In the genomic region with DNA sequence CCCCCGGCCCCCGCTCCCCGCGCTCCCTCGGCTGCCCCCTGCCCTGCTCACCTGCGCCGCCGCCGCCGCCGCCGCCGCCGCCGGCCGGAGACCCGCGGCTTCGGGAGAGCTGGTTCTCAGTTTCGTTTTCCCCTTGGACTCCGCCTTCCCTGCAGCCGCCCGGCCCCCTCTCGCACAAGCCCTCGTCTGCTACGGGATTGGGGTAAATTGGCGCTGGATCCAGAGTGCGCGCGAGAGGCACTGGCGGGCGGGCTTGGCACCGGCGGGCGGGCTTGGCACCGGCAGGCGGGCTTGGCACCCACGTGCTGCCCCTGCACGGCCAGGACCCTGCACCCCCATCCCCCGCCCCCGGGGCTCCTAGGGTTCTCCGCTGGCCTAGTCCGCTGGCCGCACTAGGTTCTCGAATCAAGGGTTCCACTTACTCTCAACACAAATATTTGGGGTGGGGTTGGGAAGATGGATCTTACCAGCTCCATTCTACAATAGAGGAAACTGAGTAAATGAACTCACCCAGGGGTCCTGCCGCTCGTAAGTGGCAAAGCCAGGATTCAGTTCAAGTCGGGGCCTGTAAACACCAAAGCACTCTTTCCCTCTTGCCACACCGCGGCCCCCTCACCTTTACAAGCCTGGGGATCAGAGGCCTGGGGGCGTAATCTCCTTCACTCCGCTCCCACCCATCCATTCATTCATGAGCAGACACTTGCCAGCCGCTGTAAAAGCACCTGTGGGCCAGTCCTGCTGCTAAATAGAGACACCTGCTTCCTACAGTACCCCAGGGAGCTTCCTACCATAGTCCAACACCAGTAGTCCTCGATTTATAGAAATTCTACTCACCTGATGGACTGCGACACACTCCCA, we compare ENCODE assay signal across 8 cellular contexts. TPM values are rescaled to one million over a fixed set of nuclear protein-coding genes. Genes with fewer than 3 reads are reported as not detected.
DNase-seq lines count a peak whose midpoint lies in the region; ATAC-seq and TF ChIP-seq lines count a peak whose summit lies in the region.

Gene EIF2AK2, minus strand, starts transcription at position 124 of the 858 bp plus-strand sequence. CDS start 9,174 bp downstream, outside the sequence.

- H3K4me3 Mint-ChIP-seq in brain: peak within 1 kb of the TSS; percentile 85 to 93 (median 92)

- H3K36me3 Mint-ChIP-seq in brain: peaks cover 33% of the 10 kb centered on the region

- H3K9me3 Mint-ChIP-seq in brain: peaks cover 5 to 21% (median 6%) of the 10 kb centered on the region in 5 experiments

- H3K27me3 Mint-ChIP-seq in brain: peaks cover 3% of the 10 kb centered on the region

- H3K4me1 Mint-ChIP-seq in brain: peaks cover 24% of the 10 kb centered on the region

- DNase-seq in A172 (ENCODE audit: low spot score) (peak; percentile 84), NCI-H2107 treated with DMSO at 0.1 percent for 48 hours (lab: John Stamatoyannopoulos, UW; ENCODE audit: unreplicated experiment) (peak; percentile 83), UCSD-AML1 (lab: John Stamatoyannopoulos, UW; ENCODE audit: unreplicated experiment) (peak; percentile 85), skeletal muscle cell (ENCODE audit: low read depth) (peak; percentile 58)

- peak within 1 kb of the TSS; percentile 94 to 98 (median 95) for H3K27ac Mint-ChIP-seq in brain

- peak; percentile 82 for ATAC-seq in GM18858 (IDR thresholded peaks at IDR 0.05; ENCODE audit: unreplicated experiment)
- ATAC-seq in HG03064 (IDR thresholded peaks at IDR 0.05; ENCODE audit: low read depth, unreplicated experiment): peak; percentile 68

- H3K4me3 ChIP-seq in iPS-11a (ENCODE audit: low read depth, low read length) (peak within 1 kb of the TSS; percentile 60), skeletal muscle cell (ENCODE audit: low read depth, low read length) (peak within 1 kb of the TSS; percentile 63)

- no peak for TF ChIP-seq CTCF in brain (conservative IDR thresholded peaks at IDR 0.05)

RNA-seq across cellular contexts. Expression of gene EIF2AK2, which starts in this region (rescaled TPM):
- 33.7 and 43.1 TPM in 2 replicates for total RNA-seq in A172 (2014; rRNA removed; shearing (Covaris generic))
- 10.0 TPM for polyA plus RNA-seq in brain (ENCODE audit: insufficient read depth, low read depth, low replicate concordance)

Comparison
In these comparisons a context has a peak if more than half of its experiments do, and no peak if none do; other contexts are left out.
1. Peak in every context shown above with its lines: DNase-seq, ATAC-seq and H3K4me3 ChIP-seq.